9 cellular contexts compared by ENCODE assay signal in the genomic region with DNA sequence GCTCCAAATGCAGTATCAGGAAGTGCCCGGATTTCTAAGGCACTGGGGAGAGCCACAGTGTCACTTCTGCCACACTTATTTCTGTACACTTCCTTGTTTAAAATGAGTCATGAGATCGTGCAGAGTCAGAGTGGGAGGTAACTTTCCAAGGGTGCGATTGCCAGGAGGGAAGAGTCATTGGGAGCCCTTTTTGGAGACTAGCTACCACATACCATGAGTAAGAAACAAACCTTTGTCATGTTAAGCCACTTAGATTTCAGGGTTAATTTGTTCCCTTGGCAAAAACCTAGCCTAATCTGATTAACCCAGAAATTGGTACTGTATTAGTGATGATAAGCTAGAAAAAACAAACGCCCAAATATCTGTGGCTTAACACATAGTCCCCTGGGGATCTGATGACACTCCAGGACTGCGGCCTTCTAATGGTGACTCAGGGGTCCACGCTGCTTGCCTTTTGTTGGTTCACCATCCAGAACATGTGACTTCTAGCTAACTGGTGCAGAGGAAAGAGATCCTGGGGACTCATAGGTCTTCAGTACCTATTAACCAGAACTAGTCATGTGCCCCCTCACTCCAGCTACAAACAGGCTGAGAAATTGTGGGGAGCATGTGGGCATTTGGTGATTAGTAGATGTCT. TPM values are rescaled to one million over a fixed set of nuclear protein-coding genes. Genes with fewer than 3 reads are reported as not detected.
DNase-seq lines count a peak whose midpoint lies in the region; ATAC-seq and TF ChIP-seq lines count a peak whose summit lies in the region.
"Had no signal": no experiment of that assay in that cellular context is flagged by ENCODE, and none has a peak within 500 bp of the region (broad histone marks: within the 10 kb centered on the region; RNA-seq: fewer than 3 reads in every experiment).

No MANE protein-coding gene starts in this region.

- H3K36me3 ChIP-seq in left lung = no peaks in the 10 kb centered on the region
- H3K36me3 ChIP-seq in esophagus muscularis mucosa = no peaks in the 10 kb centered on the region
- H3K36me3 ChIP-seq: vagina had no signal

- intact Hi-C loops in left lung (cut with DNase I) = no loop called here
- intact Hi-C loops in esophagus muscularis mucosa (cut with DNase I) = no loop called here

- WGBS in esophagus muscularis mucosa = 59% methylated on average over 6 of the region's 6 CpGs

- TF ChIP-seq POLR2A in esophagus muscularis mucosa (IDR thresholded peaks at IDR 0.05; ENCODE audit: low read depth) = no peak

- no peak for TF ChIP-seq EP300 in esophagus muscularis mucosa (IDR thresholded peaks at IDR 0.05)

- DNase-seq in AG08396 (ENCODE audit: low spot score) = peak; percentile 82
- peak; percentile 39 for DNase-seq in SW480 (ENCODE audit: low spot score)
- DNase-seq in left lung = peak; percentile 4 to 61
- DNase-seq in NCI-H526 (lab: John Stamatoyannopoulos, UW) = no peak
- no peak for DNase-seq in NCI-H187 (lab: John Stamatoyannopoulos, UW)
- DNase-seq in esophagus muscularis mucosa (ENCODE audit: extremely low spot score) = no peak
- no peak for DNase-seq in NCI-H748 (lab: John Stamatoyannopoulos, UW; ENCODE audit: unreplicated experiment)

- H3K27me3 ChIP-seq in left lung (no peaks in the 10 kb centered on the region), esophagus muscularis mucosa (no peaks in the 10 kb centered on the region)
- H3K27me3 ChIP-seq: vagina had no signal

- H3K4me1 ChIP-seq in left lung (peaks cover 7 to 10% of the 10 kb centered on the region in 2 donors), esophagus muscularis mucosa (no peaks in the 10 kb centered on the region)

- ATAC-seq in HG02588 (IDR thresholded peaks at IDR 0.05; ENCODE audit: unreplicated experiment) = peak; percentile 66
- peak; percentile 97 for ATAC-seq in left lung

- H3K9me3 ChIP-seq in left lung (peaks cover 0 to 3% of the 10 kb centered on the region in 2 donors), esophagus muscularis mucosa (no peaks in the 10 kb centered on the region)
- H3K9me3 ChIP-seq: vagina had no signal

- H3K4me3 ChIP-seq in left lung = no peak overlapping the region
- H3K4me3 ChIP-seq in esophagus muscularis mucosa = no peak overlapping the region
- H3K4me3 ChIP-seq: vagina had no signal

- H3K27ac ChIP-seq in left lung = peak overlapping the region in 1 of 2 donors; percentile 2
- no peak overlapping the region for H3K27ac ChIP-seq in esophagus muscularis mucosa (replicated peaks in 1 of 4)
- H3K27ac ChIP-seq: vagina had no signal

- TF ChIP-seq CTCF in left lung (IDR thresholded peaks at IDR 0.05) (no peak), esophagus muscularis mucosa (IDR thresholded peaks at IDR 0.05) (no peak)

RNA-seq across cellular contexts. Expression of a gene that starts 48.6 kb away (rescaled TPM):
- 10 to 100 TPM; 15.1 to 29.2 TPM for total RNA-seq in left lung
- total RNA-seq in esophagus muscularis mucosa = 100 to 1,000 TPM in 1 of 4 donors, 10 to 100 TPM in 3; 52.3 to 125 (median 76.8) TPM

Comparison
In these comparisons a context has a peak if more than half of its experiments do, and no peak if none do; other contexts are left out.
1. DNase-seq: peak in AG08396 (single experiment), SW480 (single experiment) and left lung (2 of 2); none in NCI-H526 (0 of 2), NCI-H187 (0 of 2), esophagus muscularis mucosa (single experiment) and NCI-H748 (single experiment).